In the genomic region with DNA sequence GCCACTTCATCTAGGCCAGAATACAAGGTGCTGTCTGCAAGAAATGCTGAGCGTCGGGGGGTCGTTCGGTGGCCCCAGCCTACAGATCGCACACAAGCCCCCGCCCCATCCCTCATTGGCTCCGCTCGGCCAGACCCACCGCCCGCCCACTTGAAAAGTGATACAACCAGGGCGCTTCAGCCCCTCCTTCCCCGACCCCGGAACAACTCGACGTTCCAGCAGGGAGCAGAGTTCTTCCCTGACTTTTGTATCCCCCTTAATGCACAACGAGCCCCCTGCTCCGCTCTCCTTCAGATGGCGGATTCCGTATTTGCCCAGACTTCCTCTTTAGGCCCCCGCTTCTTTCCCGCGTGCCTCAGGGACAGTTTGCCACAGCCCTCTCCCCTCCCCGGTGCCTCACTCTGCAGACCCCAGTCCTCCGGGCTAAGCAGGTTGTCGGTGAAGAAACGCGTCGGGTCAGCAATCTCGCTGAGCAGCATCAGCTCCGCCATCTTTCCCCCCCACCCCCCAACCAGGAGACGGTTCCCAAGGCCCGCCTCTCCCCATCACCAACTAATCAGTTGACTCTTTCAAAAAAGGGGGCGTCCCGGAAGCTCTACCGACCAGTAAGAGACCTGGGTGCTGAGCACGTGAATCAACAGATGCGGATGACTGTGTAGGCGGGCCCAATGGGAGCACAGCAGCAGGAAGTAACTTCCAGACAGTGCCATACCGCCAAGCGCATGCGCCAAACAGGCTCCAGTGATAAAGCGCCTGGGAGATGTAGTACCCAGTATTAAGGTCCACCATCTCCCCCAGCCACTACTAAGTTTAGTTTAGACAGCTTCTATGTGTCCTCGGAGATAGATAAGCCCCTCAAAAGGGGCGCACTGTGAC, we compare ENCODE assay signal across 8 cellular contexts. TPM values are rescaled to one million over a fixed set of nuclear protein-coding genes. Genes with fewer than 3 reads are reported as not detected.
DNase-seq lines count a peak whose midpoint lies in the region; ATAC-seq, FAIRE-seq and TF ChIP-seq lines count a peak whose summit lies in the region.

A gene (minus strand): TSS at position 530 of the 876 bp plus-strand sequence. CDS start 39 bp downstream, at position 491.

- 0 to 1% (median 1%) methylated on average over 29 to 44 of the region's 44 CpGs for WGBS in adrenal gland, 4 donors
- 0 to 1% (median 0%) methylated on average over 40 to 44 of the region's 44 CpGs for WGBS in heart left ventricle, 4 donors

- peak within 1 kb of the TSS; percentile 97 for H3K27ac Mint-ChIP-seq in type B pancreatic cell

- H3K27me3 ChIP-seq in adrenal gland, result no peaks in the 10 kb centered on the region
- H3K27me3 ChIP-seq in heart left ventricle, result no peaks in the 10 kb centered on the region

- DNase-seq in GM12892 (ENCODE audit: insufficient read length) (peak; percentile 95), NCI-H146 (lab: John Stamatoyannopoulos, UW) (peak; percentile 99), T-helper 1 cell (peak; percentile 97 to 99 (median 98)), adrenal gland (peak; percentile 97 to 100 (median 100)), heart left ventricle (peak; percentile 98 to 100 (median 99)), pons (ENCODE audit: low spot score) (peak; percentile 100), type B pancreatic cell (ENCODE audit: extremely low spot score, unreplicated experiment) (peak; percentile 95)

- peaks cover 3% of the 10 kb centered on the region for H3K9me3 Mint-ChIP-seq in type B pancreatic cell

- peaks cover 7% of the 10 kb centered on the region for H3K36me3 Mint-ChIP-seq in type B pancreatic cell

- peaks cover 32% of the 10 kb centered on the region for H3K4me1 Mint-ChIP-seq in type B pancreatic cell (ENCODE audit: unreplicated experiment)

- H3K4me3 ChIP-seq in adrenal gland (peak within 1 kb of the TSS; percentile 54 to 100 (median 92)), heart left ventricle (peak within 1 kb of the TSS; percentile 61 to 100 (median 84))

- peak; percentile 81 for TF ChIP-seq POLR2A in GM12892 (IDR thresholded peaks at IDR 0.05; ENCODE audit: low read depth, low read length)
- TF ChIP-seq POLR2A in adrenal gland (IDR thresholded peaks at IDR 0.05), result peak; percentile 28 to 65
- TF ChIP-seq POLR2A in heart left ventricle (IDR thresholded peaks at IDR 0.05), result peak in 1 of 2 donors; percentile 43

- H3K4me1 ChIP-seq in adrenal gland (replicated peaks in 1 of 2), result peaks cover 20 to 29% of the 10 kb centered on the region in 2 donors
- peaks cover 11 to 38% (median 25%) of the 10 kb centered on the region in 12 donors for H3K4me1 ChIP-seq in heart left ventricle

- H3K4me3 Mint-ChIP-seq in type B pancreatic cell, result peak within 1 kb of the TSS; percentile 99

- H3K27ac ChIP-seq in adrenal gland, result peak within 1 kb of the TSS; percentile 74 to 94 (median 88)
- peak within 1 kb of the TSS in 11 of 12 donors; percentile 82 to 94 (median 89) for H3K27ac ChIP-seq in heart left ventricle

- H3K27me3 Mint-ChIP-seq in type B pancreatic cell, result peaks cover 3% of the 10 kb centered on the region

- intact Hi-C loops in adrenal gland (cut with DNase I) (no loop called here), heart left ventricle (cut with DNase I) (loop anchor here in 4 of 10 donors (1.0 to 5.0 kb wide), 6 partner anchors 26 to 844 kb away; a partner anchor contains a TSS)

- TF ChIP-seq CTCF in adrenal gland (IDR thresholded peaks at IDR 0.05) (no peak), heart left ventricle (IDR thresholded peaks at IDR 0.05) (no peak), type B pancreatic cell (conservative IDR thresholded peaks at IDR 0.05) (no peak)

- no peaks in the 10 kb centered on the region for H3K9me3 ChIP-seq in adrenal gland (replicated peaks in 1 of 3)
- no peaks in the 10 kb centered on the region for H3K9me3 ChIP-seq in heart left ventricle

- H3K36me3 ChIP-seq in adrenal gland (replicated peaks in 1 of 2) (peaks cover 0 to 32% of the 10 kb centered on the region in 2 donors), heart left ventricle (peaks cover 0 to 42% (median 37%) of the 10 kb centered on the region in 9 donors)

- peak; percentile 96 for FAIRE-seq in GM12892 (lab: Jason Lieb, UNC)

- peak; percentile 79 for ATAC-seq in HG02852 (IDR thresholded peaks at IDR 0.05; ENCODE audit: unreplicated experiment)
- ATAC-seq in heart left ventricle, result peak; percentile 93 to 97 (median 96)

RNA-seq across cellular contexts. Expression of the gene that starts here (rescaled TPM):
- 67.0 TPM for polyA plus RNA-seq in GM12892 (2012; ENCODE audit: missing spikeins)
- total RNA-seq in adrenal gland (100 to 1,000 TPM in 2 of 8 donors, 10 to 100 TPM in 6; 22.3 to 109 (median 40.8) TPM), heart left ventricle (10 to 100 TPM; 11.1 to 56.8 (median 28.7) TPM), type B pancreatic cell (ENCODE audit: low replicate concordance) (95.8 and 99.3 TPM in 2 replicates)
- polyA plus RNA-seq in adrenal gland (100 to 1,000 TPM in 1 of 3 donors, 10 to 100 TPM in 2; 42.3 to 136 (median 67.3) TPM), heart left ventricle (10 to 100 TPM; 26.8 to 28.8 TPM)

Comparison
In these comparisons a context has a peak if more than half of its experiments do, and no peak if none do; other contexts are left out.
1. Peak in every context shown above with its lines: DNase-seq, ATAC-seq, H3K4me3 ChIP-seq and H3K27ac ChIP-seq.